Comparison of ENCODE assay signal across 29 cellular contexts in the genomic region with DNA sequence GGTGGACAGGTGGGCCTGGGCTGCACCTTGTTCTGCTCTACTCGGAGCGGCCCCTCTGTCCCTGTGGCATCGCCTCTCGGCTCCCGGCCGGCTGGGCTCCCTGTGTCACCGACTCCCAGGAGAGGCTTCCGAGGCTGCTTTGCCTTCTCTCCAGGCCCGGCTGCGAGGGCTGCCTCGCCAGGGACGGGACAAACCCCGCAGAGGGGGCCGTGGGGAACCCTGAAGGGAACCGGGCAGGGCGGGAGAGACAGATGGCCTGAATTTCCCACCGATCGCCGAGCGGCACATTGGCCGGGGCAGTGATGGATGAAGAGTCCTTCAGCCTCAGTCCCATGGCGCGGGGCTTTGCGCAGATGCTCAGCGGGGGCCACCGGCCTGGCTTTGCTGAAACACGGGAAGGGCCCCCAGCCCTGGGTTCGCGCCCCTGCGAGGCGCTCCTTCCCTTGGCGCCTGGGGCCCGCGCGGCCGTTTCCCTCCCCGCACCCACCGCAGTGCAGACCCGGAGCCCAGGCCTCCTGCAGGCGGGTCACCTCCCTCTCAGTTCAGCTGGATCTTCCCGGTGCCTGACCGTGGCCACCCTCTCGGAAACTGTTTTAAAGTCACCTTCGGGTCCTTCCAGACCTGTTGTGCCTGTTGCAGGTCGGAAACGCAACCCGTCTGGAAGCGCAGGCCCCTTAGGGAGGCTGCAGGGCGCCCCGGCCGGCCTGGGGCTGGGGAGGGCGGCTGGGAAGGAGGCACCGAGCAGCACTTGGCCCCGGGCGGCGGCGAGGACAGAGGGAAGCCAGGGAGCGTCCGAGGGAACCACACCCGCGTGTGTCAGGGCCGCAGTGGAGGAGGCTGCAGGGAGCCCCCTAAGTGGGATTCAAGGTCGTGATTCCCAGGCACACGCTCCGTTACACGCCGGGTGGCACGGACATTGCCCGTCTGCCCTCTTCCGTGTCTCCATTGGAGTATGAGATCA.
"Had no signal": no experiment of that assay in that cellular context is flagged by ENCODE, and none has a peak within 500 bp of the region (broad histone marks: within the 10 kb centered on the region; RNA-seq: fewer than 3 reads in every experiment).

No MANE protein-coding gene starts in this region.

- H3K9me3 ChIP-seq: SK-N-SH had no signal

- ATAC-seq: activated CD4-positive, alpha-beta T cell treated with anti-CD3 and anti-CD28 coated beads for 36 hours; activated T-helper 17 cell treated with anti-CD3 and anti-CD28 coated beads, Interleukin-2, amount 50 U/mL, for 72 hours; K562; Panc1 had no signal

- H3K9ac ChIP-seq: SK-N-SH had no signal

- H3K36me3 Mint-ChIP-seq: activated CD4-positive, alpha-beta memory T cell treated with anti-CD3 and anti-CD28 coated beads for 36 hours had no signal

- FAIRE-seq: K562, TTC549 had no signal

- H3K4me1 ChIP-seq: SJSA1 had no signal

- H3K27ac ChIP-seq: brain microvascular endothelial cell, SJSA1 had no signal

- H3K4me2 ChIP-seq: SK-N-SH had no signal

- H3K27ac Mint-ChIP-seq: activated CD4-positive, alpha-beta memory T cell treated with anti-CD3 and anti-CD28 coated beads for 36 hours; activated CD4-positive, alpha-beta T cell treated with anti-CD3 and anti-CD28 coated beads for 36 hours; activated CD4-positive, alpha-beta T cell treated with anti-CD3 and anti-CD28 coated beads, Interleukin-2, amount 10 ng/mL, durations not matched to agents 7 days and 5 days; activated naive CD8-positive, alpha-beta T cell treated with anti-CD3 and anti-CD28 coated beads for 36 hours; activated T-helper 17 cell treated with anti-CD3 and anti-CD28 coated beads, Interleukin-2, amount 50 U/mL, for 72 hours; T-helper 1 cell treated with Interleukin-12 subunit alpha and Interleukin-12 subunit beta and Interleukin-4 antibody, amounts not matched to agents 30 μg/mL and 1 μg/mL, for 36 hours; T-helper 2 cell treated with Interferon-gamma antibody and Interleukin-4, amounts not matched to agents 5 μg/mL and 100 μg/mL, for 36 hours had no signal

- H3K4me3 Mint-ChIP-seq: activated CD4-positive, alpha-beta memory T cell treated with anti-CD3 and anti-CD28 coated beads for 36 hours; activated CD4-positive, alpha-beta T cell treated with anti-CD3 and anti-CD28 coated beads for 36 hours; activated CD4-positive, alpha-beta T cell treated with anti-CD3 and anti-CD28 coated beads, Interleukin-2, amount 10 ng/mL, durations not matched to agents 7 days and 5 days; activated naive CD8-positive, alpha-beta T cell treated with anti-CD3 and anti-CD28 coated beads for 36 hours; activated T-helper 17 cell treated with anti-CD3 and anti-CD28 coated beads, Interleukin-2, amount 50 U/mL, for 72 hours; central memory CD8-positive, alpha-beta T cell; T-helper 1 cell treated with Interleukin-12 subunit alpha and Interleukin-12 subunit beta and Interleukin-4 antibody, amounts not matched to agents 30 μg/mL and 1 μg/mL, for 36 hours; T-helper 2 cell treated with Interferon-gamma antibody and Interleukin-4, amounts not matched to agents 5 μg/mL and 100 μg/mL, for 36 hours had no signal

- H3K9me3 Mint-ChIP-seq: activated naive CD8-positive, alpha-beta T cell treated with anti-CD3 and anti-CD28 coated beads for 36 hours had no signal

- H3K27me3 Mint-ChIP-seq: activated CD4-positive, alpha-beta memory T cell treated with anti-CD3 and anti-CD28 coated beads for 36 hours; activated CD4-positive, alpha-beta T cell treated with anti-CD3 and anti-CD28 coated beads, Interleukin-2, amount 10 ng/mL, durations not matched to agents 7 days and 5 days; activated naive CD8-positive, alpha-beta T cell treated with anti-CD3 and anti-CD28 coated beads for 36 hours; central memory CD8-positive, alpha-beta T cell had no signal

- H3K27me3 ChIP-seq: brain microvascular endothelial cell, SJSA1 had no signal

- DNase-seq: activated CD4-positive, alpha-beta memory T cell treated with anti-CD3 and anti-CD28 coated beads for 36 hours; activated CD4-positive, alpha-beta T cell treated with anti-CD3 and anti-CD28 coated beads for 36 hours; activated CD4-positive, alpha-beta T cell treated with anti-CD3 and anti-CD28 coated beads, Interleukin-2, amount 10 ng/mL, durations not matched to agents 7 days and 5 days; activated CD8-positive, alpha-beta memory T cell treated with anti-CD3 and anti-CD28 coated beads, Interleukin-2, amount 50 U/mL, for 4 hours; activated effector memory CD4-positive, alpha-beta T cell treated with anti-CD3 and anti-CD28 coated beads, Interleukin-2, amount 50 U/mL, for 16 hours; activated naive CD4-positive, alpha-beta T cell; activated naive CD4-positive, alpha-beta T cell treated with anti-CD3 and anti-CD28 coated beads, Interleukin-2, amount 50 U/mL, for 16 hours; activated naive CD8-positive, alpha-beta T cell treated with anti-CD3 and anti-CD28 coated beads for 36 hours; activated T-cell treated with anti-CD3 and anti-CD28 coated beads for 4 hours; activated T-cell treated with anti-CD3 and anti-CD28 coated beads, Interleukin-2, amount 50 U/mL, for 48 hours; amniotic stem cell; aorta; brain microvascular endothelial cell; NCI-H1048; NCI-H1436 treated with DMSO at 0.1 percent for 48 hours; NCI-H1694 treated with DMSO at 0.1 percent for 48 hours; NCI-H2029; NCI-H345; NCI-H524 treated with DMSO at 0.1 percent for 48 hours; SHP77 treated with DMSO at 0.1 percent for 48 hours; SK-N-SH had no signal

- H3K4me3 ChIP-seq: K562, SJSA1 had no signal

- H3K36me3 ChIP-seq: brain microvascular endothelial cell, SJSA1 had no signal
